ENCODE assay signal across 8 cellular contexts in genomic region chr4:90024519-90024918, GRCh38.
"Had no signal": no experiment of that assay in that cellular context is flagged by ENCODE, and none has a peak within 500 bp of the region (broad histone marks: within the 10 kb centered on the region; RNA-seq: fewer than 3 reads in every experiment).

No MANE protein-coding gene starts in this region.

- H3K4me2 ChIP-seq: GM23338 had no signal

- DNase-seq: H9, HCEC 1CT, HFFc6, KBM-7 had no signal

- FAIRE-seq: H1, H54, HepG2 had no signal

- H2AFZ ChIP-seq: GM23338 had no signal

- ATAC-seq: GM23338, HepG2 had no signal

- H3K4me3 ChIP-seq: GM23338 had no signal
